1 cellular context compared by ENCODE assay signal in genomic region chr14:102900631-102901571, GRCh38.
TF ChIP-seq lines count a peak whose summit lies in the region.

No MANE protein-coding gene starts in this region.

TF ChIP-seq in WTC11, 78 proteins besides CTCF, POLR2A, EP300 and RAD21 (continued from another document):
- TF ChIP-seq, protein P1, sequence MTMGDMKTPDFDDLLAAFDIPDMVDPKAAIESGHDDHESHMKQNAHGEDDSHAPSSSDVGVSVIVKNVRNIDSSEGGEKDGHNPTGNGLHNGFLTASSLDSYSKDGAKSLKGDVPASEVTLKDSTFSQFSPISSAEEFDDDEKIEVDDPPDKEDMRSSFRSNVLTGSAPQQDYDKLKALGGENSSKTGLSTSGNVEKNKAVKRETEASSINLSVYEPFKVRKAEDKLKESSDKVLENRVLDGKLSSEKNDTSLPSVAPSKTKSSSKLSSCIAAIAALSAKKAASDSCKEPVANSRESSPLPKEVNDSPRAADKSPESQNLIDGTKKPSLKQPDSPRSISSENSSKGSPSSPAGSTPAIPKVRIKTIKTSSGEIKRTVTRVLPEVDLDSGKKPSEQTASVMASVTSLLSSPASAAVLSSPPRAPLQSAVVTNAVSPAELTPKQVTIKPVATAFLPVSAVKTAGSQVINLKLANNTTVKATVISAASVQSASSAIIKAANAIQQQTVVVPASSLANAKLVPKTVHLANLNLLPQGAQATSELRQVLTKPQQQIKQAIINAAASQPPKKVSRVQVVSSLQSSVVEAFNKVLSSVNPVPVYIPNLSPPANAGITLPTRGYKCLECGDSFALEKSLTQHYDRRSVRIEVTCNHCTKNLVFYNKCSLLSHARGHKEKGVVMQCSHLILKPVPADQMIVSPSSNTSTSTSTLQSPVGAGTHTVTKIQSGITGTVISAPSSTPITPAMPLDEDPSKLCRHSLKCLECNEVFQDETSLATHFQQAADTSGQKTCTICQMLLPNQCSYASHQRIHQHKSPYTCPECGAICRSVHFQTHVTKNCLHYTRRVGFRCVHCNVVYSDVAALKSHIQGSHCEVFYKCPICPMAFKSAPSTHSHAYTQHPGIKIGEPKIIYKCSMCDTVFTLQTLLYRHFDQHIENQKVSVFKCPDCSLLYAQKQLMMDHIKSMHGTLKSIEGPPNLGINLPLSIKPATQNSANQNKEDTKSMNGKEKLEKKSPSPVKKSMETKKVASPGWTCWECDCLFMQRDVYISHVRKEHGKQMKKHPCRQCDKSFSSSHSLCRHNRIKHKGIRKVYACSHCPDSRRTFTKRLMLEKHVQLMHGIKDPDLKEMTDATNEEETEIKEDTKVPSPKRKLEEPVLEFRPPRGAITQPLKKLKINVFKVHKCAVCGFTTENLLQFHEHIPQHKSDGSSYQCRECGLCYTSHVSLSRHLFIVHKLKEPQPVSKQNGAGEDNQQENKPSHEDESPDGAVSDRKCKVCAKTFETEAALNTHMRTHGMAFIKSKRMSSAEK (CRISPR knock-in tag; IDR thresholded peaks at IDR 0.05; ENCODE audit: borderline replicate concordance), result no peak
